In genomic region chr18:9102391-9103216, GRCh38 we compare ENCODE assay signal across 8 cellular contexts. TPM values are rescaled to one million over a fixed set of nuclear protein-coding genes. Genes with fewer than 3 reads are reported as not detected.
DNase-seq lines count a peak whose midpoint lies in the region; ATAC-seq lines count a peak whose summit lies in the region.

Gene NDUFV2 (plus strand): TSS chr18:9102699. CDS start chr18:9102744, 45 bp downstream.

- CTCF ChIA-PET in activated CD8-positive, alpha-beta memory T cell treated with anti-CD3 and anti-CD28 coated beads for 36 hours (lab: Charles Lee): interaction anchor here (0.8 to 3.5 kb wide), 4 partner anchors 12 to 36 kb away, joined by 5 to 11 read pairs (median 5); no protein-coding TSS in a partner anchor

- peak; percentile 80 for ATAC-seq in GM21367 (IDR thresholded peaks at IDR 0.05; ENCODE audit: unreplicated experiment)

- peak; percentile 69 for DNase-seq in COLO829 (ENCODE audit: low spot score)
- DNase-seq in HT1080 (ENCODE audit: low read depth): peak; percentile 85
- DNase-seq in NOMO-1 (lab: John Stamatoyannopoulos, UW; ENCODE audit: unreplicated experiment in 2 of 2): peak; percentile 91 to 96
- peak; percentile 92 for DNase-seq in effector CD8-positive, alpha-beta T cell (lab: John Stamatoyannopoulos, UW)
- DNase-seq in lung microvascular endothelial cell (ENCODE audit: low read depth in 2 of 2): peak; percentile 97 to 99
- DNase-seq in stimulated activated CD4-positive, alpha-beta T cell treated with anti-CD3 and anti-CD28 coated beads, TNF-alpha, amount 100 ng/mL, for 4 hours (ENCODE audit: low read depth in 3 of 3): peak; percentile 94 to 97 (median 95)

- POLR2A ChIA-PET in activated CD8-positive, alpha-beta memory T cell treated with anti-CD3 and anti-CD28 coated beads for 36 hours (lab: Charles Lee): interaction anchor here (0.6 to 4.3 kb wide), 9 partner anchors 11 to 811 kb away, joined by 3 to 47 read pairs (median 11); partner anchors contain the start of genes ANKRD12 and VAPA

RNA-seq across cellular contexts. Expression of gene NDUFV2, which starts in this region (rescaled TPM):
- total RNA-seq in HT1080 (2014; rRNA removed; shearing (Covaris generic)): 227 and 256 TPM in 2 replicates
- polyA plus RNA-seq in HT1080 (2015; cell fraction: cytosol; rRNA removed): 157 and 162 TPM in 2 replicates
- 78.2 and 81.4 TPM in 2 replicates for polyA plus RNA-seq in HT1080 (2015; cell fraction: nucleus; rRNA removed)
- total RNA-seq in activated CD8-positive, alpha-beta memory T cell treated with anti-CD3 and anti-CD28 coated beads for 36 hours: 100 to 1,000 TPM; 342 to 361 TPM
- 78.6 and 88.0 TPM in 2 replicates for total RNA-seq in lung microvascular endothelial cell

Comparison
In these comparisons a context has a peak if more than half of its experiments do, and no peak if none do; other contexts are left out.
1. Peak in every context shown above with its lines: DNase-seq and ATAC-seq.